ENCODE assay signal across 4 cellular contexts in genomic region chr6:136876469-136876868, GRCh38. TPM values are rescaled to one million over a fixed set of nuclear protein-coding genes. Genes with fewer than 3 reads are reported as not detected.
"Had no signal": no experiment of that assay in that cellular context is flagged by ENCODE, and none has a peak within 500 bp of the region (broad histone marks: within the 10 kb centered on the region; RNA-seq: fewer than 3 reads in every experiment).

No MANE protein-coding gene starts in this region.

RNA-seq across cellular contexts. Expression of gene SLC35D3, which starts 45.6 kb away (rescaled TPM):
- total RNA-seq: LHCN-M2, M059J, MCF 10A, NCI-H460 had no signal
